36 cellular contexts compared by ENCODE assay signal in the genomic region with DNA sequence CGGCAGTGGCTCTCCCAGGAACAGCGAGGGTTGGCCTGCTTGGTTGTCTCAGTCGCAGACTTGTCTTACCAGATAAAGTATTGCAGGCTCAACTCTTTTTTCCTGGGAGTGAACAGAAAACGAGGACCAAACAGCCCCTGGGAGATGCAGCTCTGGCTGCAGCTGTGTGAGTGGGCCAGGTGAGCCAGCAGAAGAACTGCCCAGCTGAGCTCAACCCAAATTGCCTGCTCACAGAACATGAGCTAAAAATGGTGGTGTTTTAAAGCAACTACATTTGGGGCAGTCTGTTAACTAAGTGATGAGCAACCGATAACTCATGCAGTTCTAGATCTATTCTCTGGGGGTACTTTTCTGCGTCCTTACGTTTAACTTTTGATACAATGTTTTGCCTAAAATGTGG.
"Had no signal": no experiment of that assay in that cellular context is flagged by ENCODE, and none has a peak within 500 bp of the region (broad histone marks: within the 10 kb centered on the region; RNA-seq: fewer than 3 reads in every experiment).

No MANE protein-coding gene starts in this region.

- H3K9me3 Mint-ChIP-seq: activated CD4-positive, alpha-beta memory T cell treated with anti-CD3 and anti-CD28 coated beads for 36 hours; activated CD4-positive, alpha-beta T cell treated with anti-CD3 and anti-CD28 coated beads, Interleukin-2, amount 10 ng/mL, durations not matched to agents 24 days and 14 days; activated CD8-positive, alpha-beta T cell treated with anti-CD3 and anti-CD28 coated beads for 36 hours; activated naive CD8-positive, alpha-beta T cell treated with anti-CD3 and anti-CD28 coated beads for 36 hours; activated T-cell treated with anti-CD3 and anti-CD28 coated beads, Interleukin-2, amount 50 U/mL, for 4 hours; activated T-helper 1 cell treated with anti-CD3 and anti-CD28 coated beads, Interleukin-12 subunit alpha, Interleukin-12 subunit beta, Interleukin-2, Interleukin-4 antibody, amounts not matched to agents 30 ng/mL and 10 ng/mL and 1 ng/mL, durations not matched to agents 14 hours and 24 hours and 36 hours; activated T-helper 17 cell treated with anti-CD3 and anti-CD28 coated beads, Interleukin-2, amount 50 U/mL, for 72 hours; T-helper 1 cell treated with Interleukin-12 subunit alpha and Interleukin-12 subunit beta and Interleukin-4 antibody, amounts not matched to agents 30 μg/mL and 1 μg/mL, for 36 hours; T-helper 2 cell treated with Interferon-gamma antibody and Interleukin-4, amounts not matched to agents 5 μg/mL and 100 μg/mL, for 36 hours had no signal

- H3K9me3 ChIP-seq: adrenal gland, body of pancreas had no signal

- H3K4me1 ChIP-seq: adrenal gland, body of pancreas had no signal

- H3K36me3 ChIP-seq: adrenal gland, brain microvascular endothelial cell, breast epithelium had no signal

- ATAC-seq: activated CD8-positive, alpha-beta T cell treated with anti-CD3 and anti-CD28 coated beads for 36 hours; activated naive CD4-positive, alpha-beta T cell treated with anti-CD3 and anti-CD28 coated beads, Interleukin-2, amount 50 U/mL, for 72 hours; activated T-cell treated with anti-CD3 and anti-CD28 coated beads, Interleukin-2, amount 50 U/mL, for 4 hours; activated T-cell treated with anti-CD3 and anti-CD28 coated beads, Interleukin-2, amount 50 U/mL, for 72 hours; activated T-helper 17 cell treated with anti-CD3 and anti-CD28 coated beads, Interleukin-2, amount 50 U/mL, for 72 hours; body of pancreas had no signal

- H3K27me3 ChIP-seq: adrenal gland, body of pancreas, breast epithelium had no signal

- H3K4me3 ChIP-seq: adrenal gland, body of pancreas, breast epithelium had no signal

- H3K27ac Mint-ChIP-seq: activated B cell treated with CpG ODN at 0.5 μM for 24 hours; activated CD4-positive, alpha-beta memory T cell treated with anti-CD3 and anti-CD28 coated beads for 36 hours; activated CD4-positive, alpha-beta T cell treated with anti-CD3 and anti-CD28 coated beads, Interleukin-2, amount 10 ng/mL, durations not matched to agents 24 days and 14 days; activated CD8-positive, alpha-beta T cell treated with anti-CD3 and anti-CD28 coated beads for 36 hours; activated naive CD4-positive, alpha-beta T cell treated with anti-CD3 and anti-CD28 coated beads for 36 hours; activated naive CD4-positive, alpha-beta T cell treated with anti-CD3 and anti-CD28 coated beads, Interleukin-2, amount 50 U/mL, for 72 hours; activated naive CD8-positive, alpha-beta T cell treated with anti-CD3 and anti-CD28 coated beads for 36 hours; activated T-cell treated with anti-CD3 and anti-CD28 coated beads, Interleukin-2, amount 50 U/mL, for 72 hours; activated T-helper 1 cell treated with anti-CD3 and anti-CD28 coated beads, Interleukin-12 subunit alpha, Interleukin-12 subunit beta, Interleukin-2, Interleukin-4 antibody, amounts not matched to agents 30 ng/mL and 10 ng/mL and 1 ng/mL, durations not matched to agents 14 hours and 24 hours and 36 hours; activated T-helper 17 cell treated with anti-CD3 and anti-CD28 coated beads, Interleukin-2, amount 50 U/mL, for 72 hours; T-helper 1 cell treated with Interleukin-12 subunit alpha and Interleukin-12 subunit beta and Interleukin-4 antibody, amounts not matched to agents 30 μg/mL and 1 μg/mL, for 36 hours; T-helper 2 cell treated with Interferon-gamma antibody and Interleukin-4, amounts not matched to agents 5 μg/mL and 100 μg/mL, for 36 hours had no signal

- H3K27me3 Mint-ChIP-seq: activated B cell treated with CpG ODN at 0.5 μM for 24 hours; activated CD8-positive, alpha-beta T cell treated with anti-CD3 and anti-CD28 coated beads for 36 hours; activated T-helper 17 cell treated with anti-CD3 and anti-CD28 coated beads, Interleukin-2, amount 50 U/mL, for 72 hours had no signal

- H3K27ac ChIP-seq: adrenal gland, body of pancreas, brain microvascular endothelial cell, breast epithelium, VCaP had no signal

- FAIRE-seq: astrocyte, TTC549 had no signal

- H3K4me3 Mint-ChIP-seq: activated B cell treated with CpG ODN at 0.5 μM for 24 hours; activated CD4-positive, alpha-beta memory T cell treated with anti-CD3 and anti-CD28 coated beads for 36 hours; activated CD4-positive, alpha-beta T cell treated with anti-CD3 and anti-CD28 coated beads, Interleukin-2, amount 10 ng/mL, durations not matched to agents 24 days and 14 days; activated CD8-positive, alpha-beta T cell treated with anti-CD3 and anti-CD28 coated beads for 36 hours; activated naive CD4-positive, alpha-beta T cell treated with anti-CD3 and anti-CD28 coated beads for 36 hours; activated naive CD8-positive, alpha-beta T cell treated with anti-CD3 and anti-CD28 coated beads for 36 hours; activated T-cell treated with anti-CD3 and anti-CD28 coated beads, Interleukin-2, amount 50 U/mL, for 4 hours; activated T-cell treated with anti-CD3 and anti-CD28 coated beads, Interleukin-2, amount 50 U/mL, for 72 hours; activated T-helper 1 cell treated with anti-CD3 and anti-CD28 coated beads, Interleukin-12 subunit alpha, Interleukin-12 subunit beta, Interleukin-2, Interleukin-4 antibody, amounts not matched to agents 30 ng/mL and 10 ng/mL and 1 ng/mL, durations not matched to agents 14 hours and 24 hours and 36 hours; activated T-helper 17 cell treated with anti-CD3 and anti-CD28 coated beads, Interleukin-2, amount 50 U/mL, for 72 hours; T-helper 1 cell treated with Interleukin-12 subunit alpha and Interleukin-12 subunit beta and Interleukin-4 antibody, amounts not matched to agents 30 μg/mL and 1 μg/mL, for 36 hours; T-helper 2 cell treated with Interferon-gamma antibody and Interleukin-4, amounts not matched to agents 5 μg/mL and 100 μg/mL, for 36 hours had no signal

- DNase-seq: activated B cell treated with CpG ODN at 0.5 μM for 24 hours; activated CD4-positive, alpha-beta memory T cell treated with anti-CD3 and anti-CD28 coated beads for 36 hours; activated CD4-positive, alpha-beta T cell treated with anti-CD3 and anti-CD28 coated beads for 4 hours; activated CD4-positive, alpha-beta T cell treated with anti-CD3 and anti-CD28 coated beads, Interleukin-2, amount 10 ng/mL, durations not matched to agents 24 days and 14 days; activated CD4-positive, alpha-beta T cell treated with anti-CD3 and anti-CD28 coated beads, Interleukin-2, amount 50 U/mL, for 1 hour; activated CD4-positive, alpha-beta T cell treated with anti-CD3 and anti-CD28 coated beads, Interleukin-2, amount 50 U/mL, for 4 hours; activated CD4-positive, CD25-positive, alpha-beta regulatory T cell treated with anti-CD3 and anti-CD28 coated beads, Interleukin-2, amount 50 U/mL, for 72 hours; activated CD8-positive, alpha-beta memory T cell treated with anti-CD3 and anti-CD28 coated beads, Interleukin-2, amount 50 U/mL, for 4 hours; activated CD8-positive, alpha-beta T cell treated with anti-CD3 and anti-CD28 coated beads for 36 hours; activated effector memory CD4-positive, alpha-beta T cell treated with anti-CD3 and anti-CD28 coated beads, Interleukin-2, amount 50 U/mL, for 16 hours; activated gamma-delta T cell treated with Interleukin-2 at 50 U/mL for 16 hours; activated naive CD4-positive, alpha-beta T cell; activated naive CD4-positive, alpha-beta T cell treated with anti-CD3 and anti-CD28 coated beads for 36 hours; activated naive CD4-positive, alpha-beta T cell treated with anti-CD3 and anti-CD28 coated beads, Interleukin-2, amount 50 U/mL, for 16 hours; activated naive CD8-positive, alpha-beta T cell treated with anti-CD3 and anti-CD28 coated beads for 36 hours; activated T-cell treated with anti-CD3 and anti-CD28 coated beads for 4 hours; activated T-cell treated with anti-CD3 and anti-CD28 coated beads, Interleukin-2, amount 50 U/mL, for 1 hour; activated T-cell treated with anti-CD3 and anti-CD28 coated beads, Interleukin-2, amount 50 U/mL, for 4 hours; activated T-cell treated with anti-CD3 and anti-CD28 coated beads, Interleukin-2, amount 50 U/mL, for 72 hours; adrenal gland; amniotic stem cell; aorta; body of pancreas; brain microvascular endothelial cell; central memory CD4-positive, alpha-beta T cell; T-helper 1 cell; T-helper 9 cell had no signal

- H3K4me1 Mint-ChIP-seq: activated T-helper 17 cell treated with anti-CD3 and anti-CD28 coated beads, Interleukin-2, amount 50 U/mL, for 72 hours had no signal
